In genomic region chr22:19765477-19766234, GRCh38 we compare ENCODE assay signal across 10 cellular contexts. TPM values are rescaled to one million over a fixed set of nuclear protein-coding genes. Genes with fewer than 3 reads are reported as not detected.
DNase-seq lines count a peak whose midpoint lies in the region; ATAC-seq and TF ChIP-seq lines count a peak whose summit lies in the region.
"Had no signal": no experiment of that assay in that cellular context is flagged by ENCODE, and none has a peak within 500 bp of the region (broad histone marks: within the 10 kb centered on the region; RNA-seq: fewer than 3 reads in every experiment).

No MANE protein-coding gene starts in this region.

- DNase-seq in SK-N-SH (no peak), T-cell (peak in 3 of 34 experiments; percentile 13 to 28 (median 18)), foreskin keratinocyte (peak; percentile 20 to 36), spleen (no peak), Kasumi-1 (lab: John Stamatoyannopoulos, UW) (no peak), NCI-H510A (lab: John Stamatoyannopoulos, UW) (no peak)

- H3F3A ChIP-seq in SK-N-SH (replicated peaks; ENCODE audit: insufficient read depth), result no peaks in the 10 kb centered on the region

- H3K9me3 ChIP-seq in SK-N-SH, result no peaks in the 10 kb centered on the region
- no peaks in the 10 kb centered on the region for H3K9me3 ChIP-seq in spleen
- H3K9me3 ChIP-seq: A549 had no signal

- no peaks in the 10 kb centered on the region for H4K20me1 ChIP-seq in SK-N-SH (ENCODE audit: insufficient read depth)

- TF ChIP-seq EP300 in SK-N-SH (IDR thresholded peaks at IDR 0.05; ENCODE audit: borderline replicate concordance in 1 of 2, low read depth in 1 of 2, low read length in 1 of 2), result no peak

- 53% methylated on average over 7 of the region's 81 CpGs for WGBS in SK-N-SH (ENCODE audit: low lambda C conversion rate)
- WGBS in spleen, 5 donors, result 1 to 6% (median 2%) methylated on average over 14 to 81 of the region's 81 CpGs

- H3K27ac Mint-ChIP-seq in T-cell, result no peak overlapping the region

- peaks cover 9 to 22% (median 19%) of the 10 kb centered on the region in 3 donors for H3K4me1 Mint-ChIP-seq in T-cell

- no peak overlapping the region for H3K4me2 ChIP-seq in SK-N-SH
- H3K4me2 ChIP-seq: A549 had no signal

- no peaks in the 10 kb centered on the region for H3K9me3 Mint-ChIP-seq in T-cell

- TF ChIP-seq RAD21 in SK-N-SH (IDR thresholded peaks at IDR 0.05; ENCODE audit: low read length), result no peak

- H3K9ac ChIP-seq in SK-N-SH, result no peak overlapping the region

- TF ChIP-seq CTCF in SK-N-SH (IDR thresholded peaks at IDR 0.05) (no peak), foreskin keratinocyte (conservative IDR thresholded peaks at IDR 0.05) (no peak), spleen (IDR thresholded peaks at IDR 0.05 in 8 of 11, conservative IDR thresholded peaks at IDR 0.05 in 3 of 11) (no peak)

- CTCF ChIA-PET in SK-N-SH (lab: Yijun Ruan, JAX), result interaction anchor here (1.2 to 3.0 kb wide), 4 partner anchors 15 to 144 kb away, joined by 3 to 15 read pairs (median 6); no protein-coding TSS in a partner anchor
- CTCF ChIA-PET in T-cell (lab: Charles Lee), result no interaction called here

- intact Hi-C loops in spleen (cut with DNase I; ENCODE audit: low total_unique reads), result no loop called here

- H3K79me2 ChIP-seq in SK-N-SH (ENCODE audit: insufficient read depth), result no peaks in the 10 kb centered on the region

- no peak overlapping the region for H2AFZ ChIP-seq in SK-N-SH (ENCODE audit: low read depth)

- ATAC-seq in SK-N-SH treated with all-trans-retinoic acid at 6 μM for 48 hours (no peak), T-cell (replicated peaks in 1 of 4) (peak; percentile 46 to 53 (median 50)), foreskin keratinocyte (no peak), HG02885 (IDR thresholded peaks at IDR 0.05; ENCODE audit: poor library complexity, unreplicated experiment) (no peak)
- ATAC-seq: A549 had no signal

- H3K9me2 ChIP-seq in SK-N-SH, result no peaks in the 10 kb centered on the region

- peaks cover 37 to 73% of the 10 kb centered on the region in 2 donors for H3K27me3 Mint-ChIP-seq in T-cell

- H3K4me3 Mint-ChIP-seq in T-cell, result peak overlapping the region; percentile 64 to 67 (median 66)

- peaks cover 31% of the 10 kb centered on the region for H3K27me3 ChIP-seq in SK-N-SH (ENCODE audit: insufficient read depth)
- peaks cover 15% of the 10 kb centered on the region for H3K27me3 ChIP-seq in foreskin keratinocyte
- H3K27me3 ChIP-seq in spleen (replicated peaks in 1 of 7), result peaks cover 0 to 100% (median 94%) of the 10 kb centered on the region in 7 donors

- H3K36me3 ChIP-seq in SK-N-SH (replicated peaks in 1 of 2; ENCODE audit: control insufficient read depth in 1 of 2, insufficient read depth in 2 of 2, low read length in 1 of 2) (no peaks in the 10 kb centered on the region), spleen (no peaks in the 10 kb centered on the region)

- H3K27ac ChIP-seq in SK-N-SH (ENCODE audit: low read depth in 2 of 2, low read length in 1 of 2), result no peak overlapping the region
- no peak overlapping the region for H3K27ac ChIP-seq in foreskin keratinocyte
- H3K27ac ChIP-seq in spleen, result peak overlapping the region in 6 of 8 donors; percentile 48 to 80 (median 78)
- H3K27ac ChIP-seq: A549 had no signal

- no peak for TF ChIP-seq POLR2A in spleen (IDR thresholded peaks at IDR 0.05)

- POLR2A ChIA-PET in SK-N-SH (lab: Yijun Ruan, JAX) (no interaction called here), T-cell (lab: Charles Lee) (no interaction called here)

- no peaks in the 10 kb centered on the region; a peak in 1 of 4 replicates for H3K4me1 ChIP-seq in SK-N-SH (ENCODE audit: control insufficient read depth in 1 of 2, insufficient read depth in 2 of 2, low read depth in 1 of 2, low read length in 1 of 2)
- H3K4me1 ChIP-seq in foreskin keratinocyte, result no peaks in the 10 kb centered on the region
- peaks cover 6 to 56% (median 41%) of the 10 kb centered on the region in 6 donors for H3K4me1 ChIP-seq in spleen
- H3K4me1 ChIP-seq: A549 had no signal

- H3K4me3 ChIP-seq in SK-N-SH (ENCODE audit: low read depth in 2 of 2, low read length in 1 of 2) (no peak overlapping the region), spleen (peak overlapping the region in 7 of 8 donors; percentile 38 to 73 (median 45))
- H3K4me3 ChIP-seq: A549 had no signal

- H3K36me3 Mint-ChIP-seq in T-cell, result no peaks in the 10 kb centered on the region

TF ChIP-seq in SK-N-SH, 30 proteins besides CTCF, POLR2A, EP300 and RAD21:
- TF ChIP-seq ZBTB33 (IDR thresholded peaks at IDR 0.05; ENCODE audit: borderline replicate concordance, low read depth), result no peak
- TF ChIP-seq RXRA (IDR thresholded peaks at IDR 0.05; ENCODE audit: borderline replicate concordance, low read depth), result no peak
- TF ChIP-seq EZH2phosphoT487 (IDR thresholded peaks at IDR 0.05; ENCODE audit: borderline replicate concordance, low read depth), result 0 out of 2 replicates have a peak, but pooled peaks have one; percentile 45
- no peak for TF ChIP-seq NRF1 (IDR thresholded peaks at IDR 0.05; ENCODE audit: low read depth, low read length)
- TF ChIP-seq MAX (IDR thresholded peaks at IDR 0.05; ENCODE audit: low read depth), result no peak
- TF ChIP-seq GABPA (IDR thresholded peaks at IDR 0.05; ENCODE audit: low read depth), result no peak

TF ChIP-seq in SK-N-SH treated with all-trans-retinoic acid at 6 μM for 48 hours, 23 proteins besides CTCF, POLR2A, EP300 and RAD21:
- no peak for TF ChIP-seq SNAI2 (CRISPR knock-in tag; IDR thresholded peaks at IDR 0.05)
- no peak for TF ChIP-seq TSHZ2 (CRISPR knock-in tag; IDR thresholded peaks at IDR 0.05)
- no peak for TF ChIP-seq ESRRG (CRISPR knock-in tag; IDR thresholded peaks at IDR 0.05)
- no peak for TF ChIP-seq BACH2 (CRISPR knock-in tag; IDR thresholded peaks at IDR 0.05; ENCODE audit: borderline replicate concordance)

RNA-seq across cellular contexts. Expression of gene TBX1, which starts 5.1 kb away (rescaled TPM):
- polyA plus RNA-seq in SK-N-SH (2012; rRNA removed) (not detected in 2 replicates), foreskin keratinocyte (0.51 and 1.3 TPM in 2 replicates), spleen (under 1 TPM; 0.17 to 0.71 (median 0.61) TPM)
- polyA plus RNA-seq in SK-N-SH (2012; cell fraction: cytosol; rRNA removed), result 0.07 TPM in 1 of 2 replicates, not detected in the other
- 0.29 and 0.41 TPM in 2 replicates for polyA plus RNA-seq in SK-N-SH (2012; cell fraction: nucleus; rRNA removed)
- total RNA-seq in T-cell (under 1 TPM in 1 of 5 donors, not detected in 4; 0.20 TPM), foreskin keratinocyte (0.54 and 0.63 TPM in 2 replicates), spleen (10 to 100 TPM in 1 of 7 donors, 1 to 10 TPM in 3, under 1 TPM in 3; 0.23 to 10.5 (median 3.1) TPM)
- total RNA-seq: epithelial cell of proximal tubule had no signal

RNA-seq across cellular contexts. Expression of gene GP1BB, which starts 42.3 kb away (rescaled TPM):
- 0.49 and 1.5 TPM in 2 replicates for polyA plus RNA-seq in SK-N-SH (2012; rRNA removed)
- 0.49 and 0.85 TPM in 2 replicates for polyA plus RNA-seq in SK-N-SH (2012; cell fraction: cytosol; rRNA removed)
- 7.2 and 43.4 TPM in 2 replicates for polyA plus RNA-seq in SK-N-SH (2012; cell fraction: nucleus; rRNA removed)
- 1 to 10 TPM in 1 of 5 donors, under 1 TPM in 4; 0.19 to 2.1 (median 0.36) TPM for total RNA-seq in T-cell
- total RNA-seq in foreskin keratinocyte, result 0.21 and 0.54 TPM in 2 replicates
- 0.28 and 0.56 TPM in 2 replicates for polyA plus RNA-seq in foreskin keratinocyte
- 10 to 100 TPM in 6 of 7 donors, 1 to 10 TPM in 1; 6.9 to 25.4 (median 16.5) TPM for total RNA-seq in spleen
- 1 to 10 TPM; 4.2 to 5.1 (median 4.8) TPM for polyA plus RNA-seq in spleen

RNA-seq across cellular contexts. Expression of gene SEPTIN5, which starts 51.4 kb away (rescaled TPM):
- polyA plus RNA-seq in SK-N-SH (2012; rRNA removed) (10.4 and 14.0 TPM in 2 replicates), foreskin keratinocyte (4.6 and 6.5 TPM in 2 replicates), spleen (1 to 10 TPM; 4.0 to 7.5 (median 4.3) TPM)
- polyA plus RNA-seq in SK-N-SH (2012; cell fraction: cytosol; rRNA removed), result 6.1 and 11.1 TPM in 2 replicates
- 34.8 and 52.6 TPM in 2 replicates for polyA plus RNA-seq in SK-N-SH (2012; cell fraction: nucleus; rRNA removed)
- total RNA-seq in T-cell (1 to 10 TPM in 3 of 5 donors, under 1 TPM in 2; 0.33 to 3.2 (median 1.2) TPM), foreskin keratinocyte (4.8 and 6.1 TPM in 2 replicates), spleen (10 to 100 TPM in 6 of 7 donors, 1 to 10 TPM in 1; 9.2 to 19.2 (median 13.1) TPM)

Comparison
In these comparisons a context has a peak if more than half of its experiments do, and no peak if none do; other contexts are left out.
1. DNase-seq: peak in foreskin keratinocyte (2 of 2); none in SK-N-SH (single experiment), spleen (single experiment), Kasumi-1 (0 of 2) and NCI-H510A (single experiment).
2. H3K27ac ChIP-seq: peak in spleen (6 of 8); none in SK-N-SH (0 of 2) and foreskin keratinocyte (single experiment).
3. H3K4me3 ChIP-seq: peak in spleen (7 of 8); none in SK-N-SH (0 of 2).
4. ATAC-seq: peak in T-cell (4 of 4); none in SK-N-SH treated with all-trans-retinoic acid at 6 μM for 48 hours (single experiment), foreskin keratinocyte (single experiment) and HG02885 (single experiment).